In genomic region chrX:44997888-44998287, GRCh38 we compare ENCODE assay signal across 11 cellular contexts.
DNase-seq lines count a peak whose midpoint lies in the region; ATAC-seq and TF ChIP-seq lines count a peak whose summit lies in the region.
"Had no signal": no experiment of that assay in that cellular context is flagged by ENCODE, and none has a peak within 500 bp of the region (broad histone marks: within the 10 kb centered on the region; RNA-seq: fewer than 3 reads in every experiment).

No MANE protein-coding gene starts in this region.

- H3K36me3 ChIP-seq in body of pancreas (replicated peaks in 1 of 2; ENCODE audit: insufficient read depth in 1 of 2, low read depth in 2 of 2): no peaks in the 10 kb centered on the region

- intact Hi-C loops in body of pancreas (cut with DNase I): no loop called here

- H3K4me3 Mint-ChIP-seq in activated T-cell treated with anti-CD3 and anti-CD28 coated beads, Interleukin-2, amount 50 U/mL, for 24 hours: no peak overlapping the region
- peak overlapping the region; percentile 28 for H3K4me3 Mint-ChIP-seq in activated naive CD8-positive, alpha-beta T cell treated with anti-CD3 and anti-CD28 coated beads, Interleukin-2, amount 50 U/mL, for 24 hours
- H3K4me3 Mint-ChIP-seq in stimulated activated effector memory CD8-positive, alpha-beta T cell treated with anti-CD3 and anti-CD28 coated beads, Interleukin-12 subunit alpha, Interleukin-12 subunit beta, amount 100 ng/mL, for 72 hours: peak overlapping the region; percentile 31

- H3K27me3 Mint-ChIP-seq in activated T-cell treated with anti-CD3 and anti-CD28 coated beads, Interleukin-2, amount 50 U/mL, for 24 hours: no peaks in the 10 kb centered on the region
- no peaks in the 10 kb centered on the region for H3K27me3 Mint-ChIP-seq in activated naive CD8-positive, alpha-beta T cell treated with anti-CD3 and anti-CD28 coated beads, Interleukin-2, amount 50 U/mL, for 24 hours

- WGBS in body of pancreas, 2 donors: 83 to 91% methylated on average over 1 of the region's 1 CpG

- H3K27ac ChIP-seq in body of pancreas: no peak overlapping the region
- H3K27ac ChIP-seq: psoas muscle had no signal

- H3K4me1 Mint-ChIP-seq in activated T-cell treated with anti-CD3 and anti-CD28 coated beads, Interleukin-2, amount 50 U/mL, for 24 hours (ENCODE audit: low read depth): peaks cover 76% of the 10 kb centered on the region
- H3K4me1 Mint-ChIP-seq in activated naive CD8-positive, alpha-beta T cell treated with anti-CD3 and anti-CD28 coated beads, Interleukin-2, amount 50 U/mL, for 24 hours: peaks cover 63% of the 10 kb centered on the region
- peaks cover 45% of the 10 kb centered on the region for H3K4me1 Mint-ChIP-seq in stimulated activated effector memory CD8-positive, alpha-beta T cell treated with anti-CD3 and anti-CD28 coated beads, Interleukin-12 subunit alpha, Interleukin-12 subunit beta, amount 100 ng/mL, for 72 hours

- peaks cover 46% of the 10 kb centered on the region for H3K36me3 Mint-ChIP-seq in activated T-cell treated with anti-CD3 and anti-CD28 coated beads, Interleukin-2, amount 50 U/mL, for 24 hours (ENCODE audit: low read depth)
- peaks cover 12% of the 10 kb centered on the region for H3K36me3 Mint-ChIP-seq in activated naive CD8-positive, alpha-beta T cell treated with anti-CD3 and anti-CD28 coated beads, Interleukin-2, amount 50 U/mL, for 24 hours (ENCODE audit: low read depth)
- peaks cover 16% of the 10 kb centered on the region for H3K36me3 Mint-ChIP-seq in stimulated activated effector memory CD8-positive, alpha-beta T cell treated with anti-CD3 and anti-CD28 coated beads, Interleukin-12 subunit alpha, Interleukin-12 subunit beta, amount 100 ng/mL, for 72 hours

- TF ChIP-seq CTCF in body of pancreas (IDR thresholded peaks at IDR 0.05): no peak

- no peak for TF ChIP-seq POLR2A in body of pancreas (IDR thresholded peaks at IDR 0.05)

- H3K9me3 Mint-ChIP-seq in activated T-cell treated with anti-CD3 and anti-CD28 coated beads, Interleukin-2, amount 50 U/mL, for 24 hours: no peaks in the 10 kb centered on the region
- H3K9me3 Mint-ChIP-seq in activated naive CD8-positive, alpha-beta T cell treated with anti-CD3 and anti-CD28 coated beads, Interleukin-2, amount 50 U/mL, for 24 hours: no peaks in the 10 kb centered on the region
- H3K9me3 Mint-ChIP-seq in stimulated activated effector memory CD8-positive, alpha-beta T cell treated with anti-CD3 and anti-CD28 coated beads, Interleukin-12 subunit alpha, Interleukin-12 subunit beta, amount 100 ng/mL, for 72 hours: no peaks in the 10 kb centered on the region

- H3K9me3 ChIP-seq in body of pancreas: no peaks in the 10 kb centered on the region
- H3K9me3 ChIP-seq: psoas muscle had no signal

- H3K27ac Mint-ChIP-seq in activated T-cell treated with anti-CD3 and anti-CD28 coated beads, Interleukin-2, amount 50 U/mL, for 24 hours: peak overlapping the region; percentile 27
- peak overlapping the region; percentile 65 for H3K27ac Mint-ChIP-seq in activated naive CD8-positive, alpha-beta T cell treated with anti-CD3 and anti-CD28 coated beads, Interleukin-2, amount 50 U/mL, for 24 hours
- H3K27ac Mint-ChIP-seq in stimulated activated effector memory CD8-positive, alpha-beta T cell treated with anti-CD3 and anti-CD28 coated beads, Interleukin-12 subunit alpha, Interleukin-12 subunit beta, amount 100 ng/mL, for 72 hours: peak overlapping the region; percentile 30

- ATAC-seq in GM21786 (IDR thresholded peaks at IDR 0.05; ENCODE audit: unreplicated experiment) (peak; percentile 70), HG03175 (IDR thresholded peaks at IDR 0.05; ENCODE audit: unreplicated experiment) (no peak), body of pancreas (no peak)
- no peak for ATAC-seq in activated naive CD8-positive, alpha-beta T cell treated with anti-CD3 and anti-CD28 coated beads, Interleukin-2, amount 50 U/mL, for 24 hours
- no peak for ATAC-seq in stimulated activated effector memory CD8-positive, alpha-beta T cell treated with anti-CD3 and anti-CD28 coated beads, Interleukin-12 subunit alpha, Interleukin-12 subunit beta, amount 100 ng/mL, for 72 hours

- DNase-seq in activated T-cell treated with anti-CD3 and anti-CD28 coated beads, Interleukin-2, amount 50 U/mL, for 24 hours: no peak
- no peak for DNase-seq in activated T-cell treated with anti-CD3 and anti-CD28 coated beads for 4 hours
- no peak for DNase-seq in activated naive CD8-positive, alpha-beta T cell treated with anti-CD3 and anti-CD28 coated beads, Interleukin-2, amount 50 U/mL, for 24 hours
- DNase-seq in stimulated activated effector memory CD8-positive, alpha-beta T cell treated with anti-CD3 and anti-CD28 coated beads, Interleukin-12 subunit alpha, Interleukin-12 subunit beta, amount 100 ng/mL, for 72 hours (ENCODE audit: low spot score in 2 of 2): no peak
- no peak for DNase-seq in Kasumi-1 (lab: John Stamatoyannopoulos, UW)
- no peak for DNase-seq in body of pancreas
- DNase-seq: activated CD4-positive, CD25-positive, alpha-beta regulatory T cell; KG1; psoas muscle had no signal

- H3K27me3 ChIP-seq in body of pancreas: no peaks in the 10 kb centered on the region

- H3K4me3 ChIP-seq in body of pancreas: no peak overlapping the region
- H3K4me3 ChIP-seq: psoas muscle had no signal

- no peaks in the 10 kb centered on the region for H3K4me1 ChIP-seq in body of pancreas
